ENCODE assay signal across 34 cellular contexts in genomic region chr12:99974146-99974545, GRCh38. TPM values are rescaled to one million over a fixed set of nuclear protein-coding genes. Genes with fewer than 3 reads are reported as not detected.
"Had no signal": no experiment of that assay in that cellular context is flagged by ENCODE, and none has a peak within 500 bp of the region (broad histone marks: within the 10 kb centered on the region; RNA-seq: fewer than 3 reads in every experiment).

No MANE protein-coding gene starts in this region.

- ATAC-seq: activated CD8-positive, alpha-beta T cell treated with anti-CD3 and anti-CD28 coated beads for 36 hours; activated naive CD4-positive, alpha-beta T cell treated with anti-CD3 and anti-CD28 coated beads, Interleukin-2, amount 50 U/mL, for 72 hours; activated T-cell treated with anti-CD3 and anti-CD28 coated beads, Interleukin-2, amount 50 U/mL, for 4 hours; activated T-cell treated with anti-CD3 and anti-CD28 coated beads, Interleukin-2, amount 50 U/mL, for 72 hours; activated T-helper 17 cell treated with anti-CD3 and anti-CD28 coated beads, Interleukin-2, amount 50 U/mL, for 72 hours; body of pancreas; T-helper 17 cell had no signal

- H3K36me3 ChIP-seq: adrenal gland, brain microvascular endothelial cell, breast epithelium had no signal

- H3K4me1 ChIP-seq: adrenal gland, body of pancreas, breast epithelium had no signal

- DNase-seq: activated B cell treated with CpG ODN at 0.5 μM for 24 hours; activated CD4-positive, alpha-beta memory T cell treated with anti-CD3 and anti-CD28 coated beads for 36 hours; activated CD4-positive, alpha-beta T cell treated with anti-CD3 and anti-CD28 coated beads for 4 hours; activated CD4-positive, alpha-beta T cell treated with anti-CD3 and anti-CD28 coated beads, Interleukin-2, amount 10 ng/mL, durations not matched to agents 24 days and 14 days; activated CD4-positive, alpha-beta T cell treated with anti-CD3 and anti-CD28 coated beads, Interleukin-2, amount 50 U/mL, for 1 hour; activated CD4-positive, alpha-beta T cell treated with anti-CD3 and anti-CD28 coated beads, Interleukin-2, amount 50 U/mL, for 4 hours; activated CD4-positive, CD25-positive, alpha-beta regulatory T cell treated with anti-CD3 and anti-CD28 coated beads, Interleukin-2, amount 50 U/mL, for 72 hours; activated CD8-positive, alpha-beta memory T cell treated with anti-CD3 and anti-CD28 coated beads, Interleukin-2, amount 50 U/mL, for 4 hours; activated CD8-positive, alpha-beta T cell treated with anti-CD3 and anti-CD28 coated beads for 36 hours; activated effector memory CD4-positive, alpha-beta T cell treated with anti-CD3 and anti-CD28 coated beads, Interleukin-2, amount 50 U/mL, for 16 hours; activated gamma-delta T cell treated with Interleukin-2 at 50 U/mL for 16 hours; activated naive CD4-positive, alpha-beta T cell; activated naive CD4-positive, alpha-beta T cell treated with anti-CD3 and anti-CD28 coated beads for 36 hours; activated naive CD4-positive, alpha-beta T cell treated with anti-CD3 and anti-CD28 coated beads, Interleukin-2, amount 50 U/mL, for 16 hours; activated naive CD8-positive, alpha-beta T cell treated with anti-CD3 and anti-CD28 coated beads for 36 hours; activated T-cell treated with anti-CD3 and anti-CD28 coated beads for 4 hours; activated T-cell treated with anti-CD3 and anti-CD28 coated beads, Interleukin-2, amount 50 U/mL, for 1 hour; activated T-cell treated with anti-CD3 and anti-CD28 coated beads, Interleukin-2, amount 50 U/mL, for 4 hours; activated T-cell treated with anti-CD3 and anti-CD28 coated beads, Interleukin-2, amount 50 U/mL, for 72 hours; adrenal gland; amniotic stem cell; aorta; body of pancreas; brain microvascular endothelial cell; central memory CD4-positive, alpha-beta T cell; T-helper 17 cell; T-helper 9 cell had no signal

- FAIRE-seq: astrocyte, colon, TTC549 had no signal

- H3K4me3 ChIP-seq: adrenal gland, body of pancreas, breast epithelium had no signal

- H3K27ac ChIP-seq: adrenal gland, body of pancreas, brain microvascular endothelial cell, breast epithelium, VCaP had no signal

- H3K9me3 ChIP-seq: adrenal gland, body of pancreas, breast epithelium had no signal

- H3K27me3 ChIP-seq: adrenal gland, body of pancreas, brain microvascular endothelial cell, breast epithelium had no signal

RNA-seq across cellular contexts. Expression of gene ANKS1B, which starts 10.6 kb away (rescaled TPM):
- total RNA-seq: activated B cell treated with CpG ODN at 0.5 μM for 24 hours; activated naive CD4-positive, alpha-beta T cell treated with anti-CD3 and anti-CD28 coated beads for 36 hours; activated naive CD8-positive, alpha-beta T cell treated with anti-CD3 and anti-CD28 coated beads for 36 hours had no signal
